Comparison of ENCODE assay signal across 8 cellular contexts in the genomic region with DNA sequence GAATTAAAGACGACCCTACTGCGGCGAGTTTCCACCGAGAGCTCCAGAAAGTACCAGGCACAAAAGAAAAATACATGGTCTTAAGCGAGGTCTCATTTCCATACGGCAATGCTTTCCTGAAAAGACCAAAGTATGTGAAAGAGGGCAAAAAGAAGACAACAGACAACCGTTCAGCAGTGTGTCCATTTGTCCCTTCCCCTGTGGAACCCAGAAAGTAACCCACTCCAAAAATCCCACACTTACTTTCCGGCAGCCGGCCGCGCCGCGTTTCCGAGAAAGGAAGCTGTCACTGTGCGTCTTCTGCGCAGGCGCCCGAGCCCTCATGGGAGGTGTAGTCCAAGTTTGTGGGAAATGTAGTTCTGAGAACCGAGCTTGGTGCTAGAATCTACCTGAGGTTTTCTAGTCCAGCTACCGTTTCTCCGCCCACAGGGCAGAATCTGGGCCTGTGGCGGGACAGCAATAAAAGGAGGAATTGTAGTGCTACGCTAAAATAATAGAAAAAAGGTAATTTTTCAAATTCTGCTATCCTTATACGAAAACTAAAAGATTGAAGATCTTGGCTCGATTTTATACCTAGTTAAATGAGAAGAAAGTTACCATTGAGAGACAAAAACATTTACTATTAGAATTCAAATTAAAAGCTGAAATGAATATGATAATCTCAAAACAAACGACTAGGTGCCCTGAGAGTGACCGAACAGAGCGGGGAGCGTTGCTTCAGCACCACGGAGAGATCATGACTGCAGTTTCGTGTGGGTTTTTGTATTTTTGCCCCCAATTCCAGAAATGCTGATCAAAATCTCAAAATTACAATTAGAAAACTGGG. TPM values are rescaled to one million over a fixed set of nuclear protein-coding genes. Genes with fewer than 3 reads are reported as not detected.
A peak's percentile ranks its signal among the peaks of the same experiment; 100 is the strongest.
DNase-seq lines count a peak whose midpoint lies in the region; ATAC-seq, FAIRE-seq and TF ChIP-seq lines count a peak whose summit lies in the region.

A gene with protein sequence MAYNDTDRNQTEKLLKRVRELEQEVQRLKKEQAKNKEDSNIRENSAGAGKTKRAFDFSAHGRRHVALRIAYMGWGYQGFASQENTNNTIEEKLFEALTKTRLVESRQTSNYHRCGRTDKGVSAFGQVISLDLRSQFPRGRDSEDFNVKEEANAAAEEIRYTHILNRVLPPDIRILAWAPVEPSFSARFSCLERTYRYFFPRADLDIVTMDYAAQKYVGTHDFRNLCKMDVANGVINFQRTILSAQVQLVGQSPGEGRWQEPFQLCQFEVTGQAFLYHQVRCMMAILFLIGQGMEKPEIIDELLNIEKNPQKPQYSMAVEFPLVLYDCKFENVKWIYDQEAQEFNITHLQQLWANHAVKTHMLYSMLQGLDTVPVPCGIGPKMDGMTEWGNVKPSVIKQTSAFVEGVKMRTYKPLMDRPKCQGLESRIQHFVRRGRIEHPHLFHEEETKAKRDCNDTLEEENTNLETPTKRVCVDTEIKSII (minus strand): TSS at position 280 of the 826 bp plus-strand sequence. CDS start 6,922 bp downstream, outside the sequence.

- peak within 1 kb of the TSS; percentile 98 to 99 for H3K4me2 ChIP-seq in H1 (ENCODE audit: insufficient read depth in 1 of 2, low read depth in 2 of 2, low read length in 2 of 2)

- H2BK20ac ChIP-seq in H1 (ENCODE audit: low read length) = no peak within 1 kb of the TSS

- peak within 1 kb of the TSS; percentile 87 for H4K91ac ChIP-seq in H1 (replicated peaks; ENCODE audit: insufficient read length, low read length)

- no peak for TF ChIP-seq RAD21 in H1 (IDR thresholded peaks at IDR 0.05 in 1 of 2, conservative IDR thresholded peaks at IDR 0.05 in 1 of 2; ENCODE audit: low read depth in 2 of 2, low read length in 2 of 2)

- peaks cover 0 to 22% (median 8%) of the 10 kb centered on the region in 4 experiments; a peak in 6 of 8 replicates for H3K36me3 ChIP-seq in H1 (ENCODE audit: control insufficient read depth in 2 of 4, insufficient read depth in 4 of 4, low read length in 3 of 4)

- peak within 1 kb of the TSS; percentile 72 for H4K5ac ChIP-seq in H1 (ENCODE audit: insufficient read length, low read depth, low read length)

- peaks cover 12% of the 10 kb centered on the region for H3K4me1 Mint-ChIP-seq in memory B cell

- H3K36me3 Mint-ChIP-seq in memory B cell = peaks cover 14% of the 10 kb centered on the region

- H3K9me3 ChIP-seq in H1 (ENCODE audit: insufficient read depth in 2 of 2, low read depth in 1 of 2, low read length in 1 of 2) = no peaks in the 10 kb centered on the region

- H3K27me3 Mint-ChIP-seq in memory B cell = peaks cover 10% of the 10 kb centered on the region

- ATAC-seq in GM21360 (IDR thresholded peaks at IDR 0.05; ENCODE audit: unreplicated experiment) = peak; percentile 96
- ATAC-seq in memory B cell (ENCODE audit: low read depth) = peak; percentile 98

- no peak within 1 kb of the TSS for H2BK120ac ChIP-seq in H1 (replicated peaks; ENCODE audit: low read depth, low read length)

- H3K14ac ChIP-seq in H1 (ENCODE audit: insufficient read length) = no peak within 1 kb of the TSS

- FAIRE-seq in H1 (lab: Jason Lieb, UNC) = peak; percentile 88

- peak within 1 kb of the TSS; percentile 85 to 99 (median 92) for H3K4me3 ChIP-seq in H1 (ENCODE audit: extremely low read depth in 1 of 4, insufficient read depth in 2 of 4, low read depth in 3 of 4, low read length in 4 of 4)

- peaks cover 0 to 28% of the 10 kb centered on the region in 2 experiments; a peak in 2 of 4 replicates for H3K79me2 ChIP-seq in H1 (ENCODE audit: control insufficient read depth in 1 of 2, insufficient read depth in 2 of 2, low read length in 2 of 2)

- H4K8ac ChIP-seq in H1 (ENCODE audit: extremely low read depth, insufficient read depth, low read length) = no peak within 1 kb of the TSS

- H2AK5ac ChIP-seq in H1 (ENCODE audit: low read depth, low read length) = no peak within 1 kb of the TSS

- H3K4me1 ChIP-seq in H1 (replicated peaks in 1 of 4; ENCODE audit: control insufficient read depth in 3 of 4, insufficient read depth in 4 of 4, low read length in 3 of 4) = peaks cover 0 to 4% (median 0%) of the 10 kb centered on the region in 4 experiments; a peak in 2 of 7 replicates

- no peaks in the 10 kb centered on the region for H4K20me1 ChIP-seq in H1 (replicated peaks in 1 of 2; ENCODE audit: control insufficient read depth in 1 of 2, insufficient read depth in 2 of 2, low read length in 2 of 2)

- CTCF ChIA-PET in H1 (lab: Charles Lee; ENCODE audit: partially characterized antibody) = interaction anchor here (0.7 to 1.7 kb wide), 5 partner anchors 13 to 286 kb away, joined by 3 to 4 read pairs (median 3); partner anchors contain the start of gene CDON

- POLR2A ChIA-PET in H1 (lab: Charles Lee; ENCODE audit: partially characterized antibody) = interaction anchor here (0.8 to 2.3 kb wide), 12 partner anchors 11 to 366 kb away, joined by 3 to 27 read pairs (median 4); partner anchors contain the start of genes FAM118B, FOXRED1, HYLS1 and RPUSD4

- TF ChIP-seq CTCF in H1 (IDR thresholded peaks at IDR 0.05; ENCODE audit: control extremely low read depth in 1 of 3, insufficient read depth in 1 of 3, low read depth in 1 of 3, low read length in 3 of 3) = no peak

- no peak within 1 kb of the TSS for H3K56ac ChIP-seq in H1 (replicated peaks; ENCODE audit: insufficient read length, low read depth, low read length)

- H3K27ac ChIP-seq in H1 (ENCODE audit: low read depth, low read length) = no peak within 1 kb of the TSS

- DNase-seq in COLO829 (ENCODE audit: low spot score) (peak; percentile 90), HT1080 (ENCODE audit: low read depth) (peak; percentile 75), NOMO-1 (lab: John Stamatoyannopoulos, UW; ENCODE audit: unreplicated experiment in 2 of 2) (peak; percentile 77 to 81), H1 (ENCODE audit: low read depth in 1 of 2, low spot score in 2 of 2) (peak; percentile 23 to 89), memory B cell (ENCODE audit: low spot score in 2 of 2) (peak; percentile 72 to 76)
- peak; percentile 73 to 82 for DNase-seq in activated CD8-positive, alpha-beta memory T cell treated with anti-CD3 and anti-CD28 coated beads for 4 hours (ENCODE audit: low read depth in 2 of 2)
- peak; percentile 81 for DNase-seq in stimulated activated CD8-positive, alpha-beta memory T cell treated with anti-CD3 and anti-CD28 coated beads, Interleukin-12 subunit alpha, Interleukin-12 subunit beta, amount 100 ng/mL, for 24 hours (ENCODE audit: extremely low read depth)

- TF ChIP-seq EP300 in H1 (IDR thresholded peaks at IDR 0.05; ENCODE audit: borderline replicate concordance in 1 of 2, low read depth in 2 of 2, low read length in 2 of 2) = no peak

- H3K27ac Mint-ChIP-seq in memory B cell = peak within 1 kb of the TSS; percentile 87

- peaks cover 7% of the 10 kb centered on the region for H3K23me2 ChIP-seq in H1 (ENCODE audit: low read depth, low read length)

- 3% methylated on average over 31 of the region's 31 CpGs; no CpG with 5 or more reads in 1 of the 2 experiments for WGBS in H1 (ENCODE audit: extremely low coverage in 1 of 2, insufficient coverage in 1 of 2, insufficient read length in 1 of 2, insufficient replicate concordance in 2 of 2, low coverage in 1 of 2, low lambda C conversion rate in 2 of 2, missing lambda C conversion rate in 1 of 2), 2 experiments

- peak within 1 kb of the TSS; percentile 89 for H2AFZ ChIP-seq in H1 (ENCODE audit: low read length)

- no peak within 1 kb of the TSS for H2BK15ac ChIP-seq in H1 (ENCODE audit: low read length)

- no peaks in the 10 kb centered on the region for H3K79me1 ChIP-seq in H1 (ENCODE audit: low read depth, low read length)

- peaks cover 3 to 18% (median 12%) of the 10 kb centered on the region in 4 experiments for H3K27me3 ChIP-seq in H1 (replicated peaks in 1 of 4; ENCODE audit: control insufficient read depth in 3 of 4, extremely low read depth in 1 of 4, insufficient read depth in 3 of 4, low read length in 3 of 4)

- H3K4me3 Mint-ChIP-seq in memory B cell = peak within 1 kb of the TSS; percentile 91

- H2BK12ac ChIP-seq in H1 (ENCODE audit: low read depth, low read length) = no peak within 1 kb of the TSS

- no peak within 1 kb of the TSS for H3K18ac ChIP-seq in H1 (ENCODE audit: extremely low read depth, low read length)

- no peak within 1 kb of the TSS for H3K23ac ChIP-seq in H1 (ENCODE audit: insufficient read length)

- peak within 1 kb of the TSS; percentile 9 to 74 (median 53); a peak in 4 of 7 replicates for H3K9ac ChIP-seq in H1 (replicated peaks in 1 of 4; ENCODE audit: extremely low read depth in 1 of 4, low read depth in 3 of 4, low read length in 3 of 4)

- peak within 1 kb of the TSS; percentile 87 for H3K4ac ChIP-seq in H1 (replicated peaks; ENCODE audit: insufficient read length, low read depth, low read length)

- peak; percentile 40 to 49 for TF ChIP-seq POLR2A in H1 (IDR thresholded peaks at IDR 0.05; ENCODE audit: control extremely low read depth in 1 of 2, low read depth in 2 of 2, low read length in 2 of 2)

- H3K9me3 Mint-ChIP-seq in memory B cell = no peaks in the 10 kb centered on the region

- no peak within 1 kb of the TSS for H2BK5ac ChIP-seq in H1 (ENCODE audit: low read depth, low read length)

TF ChIP-seq in H1, 55 proteins besides CTCF, POLR2A, EP300 and RAD21 (continues in another document):
- no peak; the same call in 1 of the 2 replicates for TF ChIP-seq POLR2AphosphoS5 (IDR thresholded peaks at IDR 0.05; ENCODE audit: low read depth, low read length)
- TF ChIP-seq KDM5A (IDR thresholded peaks at IDR 0.05; ENCODE audit: low read length) = no peak; the same call in 1 of the 2 replicates
- TF ChIP-seq SIN3A (conservative IDR thresholded peaks at IDR 0.05 in 1 of 2, IDR thresholded peaks at IDR 0.05 in 1 of 2; ENCODE audit: low read depth in 1 of 2, low read length in 2 of 2) = peak; percentile 74 to 95
- no peak for TF ChIP-seq RFX5 (IDR thresholded peaks at IDR 0.05; ENCODE audit: borderline replicate concordance, low read depth, low read length)
- TF ChIP-seq CREB1 (IDR thresholded peaks at IDR 0.05) = peak; percentile 69
- peak; percentile 68 for TF ChIP-seq ASH2L (IDR thresholded peaks at IDR 0.05; ENCODE audit: low read length)
- peak; percentile 70 for TF ChIP-seq NRF1 (IDR thresholded peaks at IDR 0.05; ENCODE audit: low read depth, low read length)

RNA-seq across cellular contexts. Expression of the gene that starts here (rescaled TPM):
- total RNA-seq in HT1080 (2014; rRNA removed; shearing (Covaris generic)) = 26.2 and 35.7 TPM in 2 replicates
- 19.4 and 29.0 TPM in 2 replicates for polyA plus RNA-seq in HT1080 (2015; cell fraction: cytosol; rRNA removed)
- 19.7 and 34.5 TPM in 2 replicates for polyA plus RNA-seq in HT1080 (2015; cell fraction: nucleus; rRNA removed)
- total RNA-seq in H1 (2021; fragmentation: NEBNext Ultra II Directional; extraction: Animal tissue kit (Norgen Biotek cat#: 25700)) = 20.0 and 22.6 TPM in 2 replicates
- 4.8 and 8.7 TPM in 2 replicates for polyA plus RNA-seq in H1 (2011; rRNA removed)
- 9.9 TPM for polyA plus RNA-seq in H1 (2011; cell fraction: cytosol; rRNA removed)
- polyA plus RNA-seq in H1 (2011; cell fraction: nucleus; rRNA removed) = 7.3 TPM
- polyA plus RNA-seq in H1 (2012, experiment 1 of 2) = 18.0 to 36.2 TPM (median 26.7 TPM) in 4 replicates
- polyA plus RNA-seq in H1 (2012, experiment 2 of 2) = 6.0 TPM
- 30.4 TPM for polyA plus RNA-seq in H1 (2013, experiment 1 of 2)
- polyA plus RNA-seq in H1 (2013, experiment 2 of 2) = 32.4 TPM
- 15.7 and 21.0 TPM in 2 replicates for polyA minus RNA-seq in H1 (2011; rRNA and poly(A)+ RNA removed)
- 5.9 TPM for polyA minus RNA-seq in H1 (2011; cell fraction: cytosol; rRNA and poly(A)+ RNA removed)
- polyA minus RNA-seq in H1 (2011; cell fraction: nucleus; rRNA and poly(A)+ RNA removed) = 16.9 TPM
